In the genomic region with DNA sequence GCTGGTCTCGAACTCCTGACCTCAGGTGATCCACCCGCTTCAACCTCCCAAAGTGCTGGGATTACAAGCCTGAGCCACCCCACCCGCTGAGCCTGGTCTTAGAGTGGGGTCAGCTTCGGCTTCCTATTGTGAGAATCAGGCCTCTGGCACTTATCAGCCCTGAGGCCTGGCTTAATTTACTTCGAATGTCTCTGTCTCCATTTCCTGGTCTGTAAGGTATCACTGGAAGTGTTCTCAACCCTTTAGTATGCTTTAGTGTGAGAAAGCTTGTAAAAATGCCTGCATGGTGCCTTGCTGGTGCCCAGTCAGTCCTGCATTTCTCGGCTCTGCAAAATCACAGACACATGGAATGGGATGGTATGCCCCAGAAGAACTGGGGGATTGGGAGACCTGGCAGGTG, we compare ENCODE assay signal across 20 cellular contexts.
A peak's percentile ranks its signal among the peaks of the same experiment; 100 is the strongest.
DNase-seq lines count a peak whose midpoint lies in the region; ATAC-seq and TF ChIP-seq lines count a peak whose summit lies in the region.
"Had no signal": no experiment of that assay in that cellular context is flagged by ENCODE, and none has a peak within 500 bp of the region (broad histone marks: within the 10 kb centered on the region; RNA-seq: fewer than 3 reads in every experiment).

No MANE protein-coding gene starts in this region.

- peak overlapping the region; percentile 35 for H3K18ac ChIP-seq in neuronal stem cell (ENCODE audit: low read length)

- H3K9me3 ChIP-seq in neuronal stem cell (replicated peaks in 1 of 2; ENCODE audit: control insufficient read depth in 2 of 2, insufficient read depth in 1 of 2, low read depth in 1 of 2, low read length in 2 of 2) (no peaks in the 10 kb centered on the region), heart left ventricle (no peaks in the 10 kb centered on the region)
- H3K9me3 ChIP-seq: A549, BE2C had no signal

- no CpG with 5 or more reads among the region's 6 CpGs for whole genome bisulfite sequencing in neuronal stem cell (ENCODE audit: extremely low coverage in 2 of 2, insufficient read length in 2 of 2, insufficient replicate concordance in 1 of 2), 2 donors
- 92 to 98% (median 96%) methylated on average over 6 of the region's 6 CpGs for WGBS in heart left ventricle, 4 donors

- H3K27ac ChIP-seq in neuronal stem cell (replicated peaks; ENCODE audit: low read length) (no peak overlapping the region), heart left ventricle (no peak overlapping the region)
- H3K27ac ChIP-seq: A549 had no signal

- H3K4ac ChIP-seq in neuronal stem cell (ENCODE audit: low read length), result no peak overlapping the region

- no peak overlapping the region for H2AK5ac ChIP-seq in neuronal stem cell (ENCODE audit: low read depth, low read length)

- TF ChIP-seq POLR2A in heart left ventricle (IDR thresholded peaks at IDR 0.05), result no peak

- ATAC-seq in heart left ventricle, result no peak
- no peak for ATAC-seq in HG02798 (IDR thresholded peaks at IDR 0.05; ENCODE audit: poor library complexity, unreplicated experiment)
- ATAC-seq: A549 had no signal

- DNase-seq in ELF-1 (ENCODE audit: low read depth, low spot score), result peak; percentile 65
- DNase-seq in islet precursor cell, result peak; percentile 89
- no peak for DNase-seq in neuronal stem cell (ENCODE audit: low spot score)
- no peak for DNase-seq in heart left ventricle
- no peak for DNase-seq in NCI-H748 treated with DMSO at 0.1 percent for 48 hours (lab: John Stamatoyannopoulos, UW)
- no peak for DNase-seq in NCI-H524 treated with DMSO at 0.1 percent for 48 hours (lab: John Stamatoyannopoulos, UW)
- DNase-seq: 8988T; ACHN; AML-193; BE2C; C1 segment of cervical spinal cord; Calu3; CD4-positive, alpha-beta memory T cell; COR-L47; DMS53; DMS79 treated with DMSO at 0.1 percent for 48 hours; GOT3; HCEC 1CT had no signal

- no peak overlapping the region for H3K14ac ChIP-seq in neuronal stem cell (ENCODE audit: low read length)

- no peak for TF ChIP-seq CTCF in heart left ventricle (IDR thresholded peaks at IDR 0.05)

- H4K91ac ChIP-seq in neuronal stem cell (ENCODE audit: low read depth, low read length, poor library complexity), result no peak overlapping the region

- H3K4me3 ChIP-seq in neuronal stem cell (ENCODE audit: low read length in 2 of 2), result no peak overlapping the region
- no peak overlapping the region for H3K4me3 ChIP-seq in heart left ventricle
- H3K4me3 ChIP-seq: A549 had no signal

- H3K27me3 ChIP-seq in neuronal stem cell (ENCODE audit: control insufficient read depth in 3 of 3, insufficient read depth in 3 of 3, low read depth in 1 of 3, low read length in 3 of 3) (no peaks in the 10 kb centered on the region), heart left ventricle (no peaks in the 10 kb centered on the region)
- H3K27me3 ChIP-seq: BE2C had no signal

- no peak overlapping the region for H3K23ac ChIP-seq in neuronal stem cell (ENCODE audit: low read depth, low read length, poor library complexity)

- no peak overlapping the region for H2BK15ac ChIP-seq in neuronal stem cell (ENCODE audit: low read length)

- H4K8ac ChIP-seq in neuronal stem cell (ENCODE audit: low read depth, low read length), result no peak overlapping the region

- no peak overlapping the region for H2BK120ac ChIP-seq in neuronal stem cell (ENCODE audit: low read depth, low read length)

- no peak overlapping the region for H3K4me2 ChIP-seq in neuronal stem cell (ENCODE audit: insufficient read depth, low read length, poor library complexity, severe bottlenecking)
- H3K4me2 ChIP-seq: A549 had no signal

- H2BK12ac ChIP-seq in neuronal stem cell (ENCODE audit: low read length), result no peak overlapping the region

- H3K4me1 ChIP-seq in neuronal stem cell (ENCODE audit: control insufficient read depth in 2 of 2, insufficient read depth in 1 of 2, low read depth in 1 of 2, low read length in 2 of 2) (peaks cover 13 to 32% of the 10 kb centered on the region in 2 donors), heart left ventricle (peaks cover 0 to 17% (median 6%) of the 10 kb centered on the region in 12 donors)

- H2BK5ac ChIP-seq in neuronal stem cell (ENCODE audit: low read length), result no peak overlapping the region

- H3K36me3 ChIP-seq in neuronal stem cell (replicated peaks in 1 of 2; ENCODE audit: control insufficient read depth in 2 of 2, insufficient read depth in 2 of 2, low read length in 2 of 2) (no peaks in the 10 kb centered on the region), heart left ventricle (no peaks in the 10 kb centered on the region)
- H3K36me3 ChIP-seq: BE2C had no signal

- no peak overlapping the region for H3K9ac ChIP-seq in neuronal stem cell (ENCODE audit: low read depth, low read length, poor library complexity)

- H3K79me1 ChIP-seq in neuronal stem cell (ENCODE audit: low read depth, low read length), result no peaks in the 10 kb centered on the region

- no peak overlapping the region for H2AFZ ChIP-seq in neuronal stem cell (ENCODE audit: low read length)

- intact Hi-C loops in heart left ventricle (cut with DNase I), result no loop called here

Comparison
In these comparisons a context has a peak if more than half of its experiments do, and no peak if none do; other contexts are left out.
1. DNase-seq: peak in ELF-1 (single experiment) and islet precursor cell (single experiment); none in neuronal stem cell (single experiment), heart left ventricle (0 of 5), NCI-H748 treated with DMSO at 0.1 percent for 48 hours (single experiment) and NCI-H524 treated with DMSO at 0.1 percent for 48 hours (single experiment).